Comparison of ENCODE assay signal across 1 cellular context in genomic region chr6:680204-680603, GRCh38.
TF ChIP-seq lines count a peak whose summit lies in the region.

No MANE protein-coding gene starts in this region.

TF ChIP-seq in H1, 55 proteins besides CTCF, POLR2A, EP300 and RAD21:
- TF ChIP-seq ZNF274 (IDR thresholded peaks at IDR 0.05; ENCODE audit: borderline replicate concordance, extremely low read depth, low read length) (no peak), FOSL1 (IDR thresholded peaks at IDR 0.05; ENCODE audit: insufficient read depth, low read depth, low read length) (no peak), USF2 (IDR thresholded peaks at IDR 0.05; ENCODE audit: low read length) (no peak), CHD7 (IDR thresholded peaks at IDR 0.05; ENCODE audit: insufficient replicate concordance, low read length) (no peak), ATF3 (IDR thresholded peaks at IDR 0.05; ENCODE audit: insufficient read depth, low read depth, low read length) (no peak), PHF8 (conservative IDR thresholded peaks at IDR 0.05; ENCODE audit: low read depth, low read length) (no peak), SRF (IDR thresholded peaks at IDR 0.05; ENCODE audit: low read depth, low read length) (no peak), CHD1 (IDR thresholded peaks at IDR 0.05; ENCODE audit: low read depth, low read length) (no peak)
TF ChIP-seq in H1: peak in this region for 0.
